ENCODE assay signal across 2 cellular contexts in genomic region chr10:962342-962741, GRCh38.
A peak's percentile ranks its signal among the peaks of the same experiment; 100 is the strongest.
TF ChIP-seq lines count a peak whose summit lies in the region.

No MANE protein-coding gene starts in this region.

TF ChIP-seq in IMR-90, 13 proteins besides CTCF, POLR2A, EP300 and RAD21:
- TF ChIP-seq RCOR1 (IDR thresholded peaks at IDR 0.05; ENCODE audit: insufficient replicate concordance, low read length) (no peak), FOS (IDR thresholded peaks at IDR 0.05; ENCODE audit: low read depth, low read length) (no peak), MAFK (IDR thresholded peaks at IDR 0.05; ENCODE audit: low read depth, low read length) (no peak), CEBPB (IDR thresholded peaks at IDR 0.05; ENCODE audit: low read depth, low read length) (0 out of 2 replicates have a peak, but pooled peaks have one; percentile 40), BHLHE40 (IDR thresholded peaks at IDR 0.05; ENCODE audit: low read depth, low read length) (no peak)

TF ChIP-seq in K562, 482 proteins besides CTCF, POLR2A, EP300 and RAD21:
- no peak for TF ChIP-seq ZBTB26 (CRISPR knock-in tag; IDR thresholded peaks at IDR 0.05)
- TF ChIP-seq CREB1 (IDR thresholded peaks at IDR 0.05) = no peak
- TF ChIP-seq CREB1 (CRISPR knock-in tag; IDR thresholded peaks at IDR 0.05) = no peak
- TF ChIP-seq, protein P1, sequence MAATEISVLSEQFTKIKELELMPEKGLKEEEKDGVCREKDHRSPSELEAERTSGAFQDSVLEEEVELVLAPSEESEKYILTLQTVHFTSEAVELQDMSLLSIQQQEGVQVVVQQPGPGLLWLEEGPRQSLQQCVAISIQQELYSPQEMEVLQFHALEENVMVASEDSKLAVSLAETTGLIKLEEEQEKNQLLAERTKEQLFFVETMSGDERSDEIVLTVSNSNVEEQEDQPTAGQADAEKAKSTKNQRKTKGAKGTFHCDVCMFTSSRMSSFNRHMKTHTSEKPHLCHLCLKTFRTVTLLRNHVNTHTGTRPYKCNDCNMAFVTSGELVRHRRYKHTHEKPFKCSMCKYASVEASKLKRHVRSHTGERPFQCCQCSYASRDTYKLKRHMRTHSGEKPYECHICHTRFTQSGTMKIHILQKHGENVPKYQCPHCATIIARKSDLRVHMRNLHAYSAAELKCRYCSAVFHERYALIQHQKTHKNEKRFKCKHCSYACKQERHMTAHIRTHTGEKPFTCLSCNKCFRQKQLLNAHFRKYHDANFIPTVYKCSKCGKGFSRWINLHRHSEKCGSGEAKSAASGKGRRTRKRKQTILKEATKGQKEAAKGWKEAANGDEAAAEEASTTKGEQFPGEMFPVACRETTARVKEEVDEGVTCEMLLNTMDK (IDR thresholded peaks at IDR 0.05; ENCODE audit: borderline replicate concordance, insufficient read depth, low read depth, low read length, poor library complexity, severe bottlenecking) = no peak
- TF ChIP-seq NCOA4 (IDR thresholded peaks at IDR 0.05; ENCODE audit: partially characterized antibody) = no peak
- no peak for TF ChIP-seq ZNF146 (CRISPR knock-in tag; IDR thresholded peaks at IDR 0.05; ENCODE audit: unreplicated experiment)
- no peak for TF ChIP-seq ZNF79 (CRISPR knock-in tag; IDR thresholded peaks at IDR 0.05; ENCODE audit: low read depth)
- TF ChIP-seq MCM5 (IDR thresholded peaks at IDR 0.05; ENCODE audit: low read depth) = no peak
- TF ChIP-seq ZNF589 (CRISPR knock-in tag; IDR thresholded peaks at IDR 0.05; ENCODE audit: low read depth) = no peak
- TF ChIP-seq, protein P2, sequence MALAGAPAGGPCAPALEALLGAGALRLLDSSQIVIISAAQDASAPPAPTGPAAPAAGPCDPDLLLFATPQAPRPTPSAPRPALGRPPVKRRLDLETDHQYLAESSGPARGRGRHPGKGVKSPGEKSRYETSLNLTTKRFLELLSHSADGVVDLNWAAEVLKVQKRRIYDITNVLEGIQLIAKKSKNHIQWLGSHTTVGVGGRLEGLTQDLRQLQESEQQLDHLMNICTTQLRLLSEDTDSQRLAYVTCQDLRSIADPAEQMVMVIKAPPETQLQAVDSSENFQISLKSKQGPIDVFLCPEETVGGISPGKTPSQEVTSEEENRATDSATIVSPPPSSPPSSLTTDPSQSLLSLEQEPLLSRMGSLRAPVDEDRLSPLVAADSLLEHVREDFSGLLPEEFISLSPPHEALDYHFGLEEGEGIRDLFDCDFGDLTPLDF (CRISPR knock-in tag; IDR thresholded peaks at IDR 0.05) = no peak
- TF ChIP-seq PRMT5 (CRISPR knock-in tag; IDR thresholded peaks at IDR 0.05) = no peak
- no peak for TF ChIP-seq MXI1 (IDR thresholded peaks at IDR 0.05; ENCODE audit: low read depth, low read length)
- TF ChIP-seq ETV5 (CRISPR knock-in tag; IDR thresholded peaks at IDR 0.05; ENCODE audit: low read depth) = no peak
- TF ChIP-seq, protein P3, sequence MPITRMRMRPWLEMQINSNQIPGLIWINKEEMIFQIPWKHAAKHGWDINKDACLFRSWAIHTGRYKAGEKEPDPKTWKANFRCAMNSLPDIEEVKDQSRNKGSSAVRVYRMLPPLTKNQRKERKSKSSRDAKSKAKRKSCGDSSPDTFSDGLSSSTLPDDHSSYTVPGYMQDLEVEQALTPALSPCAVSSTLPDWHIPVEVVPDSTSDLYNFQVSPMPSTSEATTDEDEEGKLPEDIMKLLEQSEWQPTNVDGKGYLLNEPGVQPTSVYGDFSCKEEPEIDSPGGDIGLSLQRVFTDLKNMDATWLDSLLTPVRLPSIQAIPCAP (CRISPR knock-in tag; IDR thresholded peaks at IDR 0.05; ENCODE audit: borderline replicate concordance) = no peak
- TF ChIP-seq BACH1 (tag; IDR thresholded peaks at IDR 0.05) = no peak
- TF ChIP-seq NKRF (IDR thresholded peaks at IDR 0.05; ENCODE audit: borderline replicate concordance) = no peak
- no peak for TF ChIP-seq CXXC5 (CRISPR knock-in tag; IDR thresholded peaks at IDR 0.05)
- no peak for TF ChIP-seq CUX1 (CRISPR knock-in tag; IDR thresholded peaks at IDR 0.05)
- TF ChIP-seq, protein P4, sequence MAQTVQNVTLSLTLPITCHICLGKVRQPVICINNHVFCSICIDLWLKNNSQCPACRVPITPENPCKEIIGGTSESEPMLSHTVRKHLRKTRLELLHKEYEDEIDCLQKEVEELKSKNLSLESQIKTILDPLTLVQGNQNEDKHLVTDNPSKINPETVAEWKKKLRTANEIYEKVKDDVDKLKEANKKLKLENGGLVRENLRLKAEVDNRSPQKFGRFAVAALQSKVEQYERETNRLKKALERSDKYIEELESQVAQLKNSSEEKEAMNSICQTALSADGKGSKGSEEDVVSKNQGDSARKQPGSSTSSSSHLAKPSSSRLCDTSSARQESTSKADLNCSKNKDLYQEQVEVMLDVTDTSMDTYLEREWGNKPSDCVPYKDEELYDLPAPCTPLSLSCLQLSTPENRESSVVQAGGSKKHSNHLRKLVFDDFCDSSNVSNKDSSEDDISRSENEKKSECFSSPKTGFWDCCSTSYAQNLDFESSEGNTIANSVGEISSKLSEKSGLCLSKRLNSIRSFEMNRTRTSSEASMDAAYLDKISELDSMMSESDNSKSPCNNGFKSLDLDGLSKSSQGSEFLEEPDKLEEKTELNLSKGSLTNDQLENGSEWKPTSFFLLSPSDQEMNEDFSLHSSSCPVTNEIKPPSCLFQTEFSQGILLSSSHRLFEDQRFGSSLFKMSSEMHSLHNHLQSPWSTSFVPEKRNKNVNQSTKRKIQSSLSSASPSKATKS (CRISPR knock-in tag; IDR thresholded peaks at IDR 0.05) = no peak
- no peak for TF ChIP-seq FOXO4 (CRISPR knock-in tag; IDR thresholded peaks at IDR 0.05)
